ENCODE assay signal across 1 cellular context in the genomic region with DNA sequence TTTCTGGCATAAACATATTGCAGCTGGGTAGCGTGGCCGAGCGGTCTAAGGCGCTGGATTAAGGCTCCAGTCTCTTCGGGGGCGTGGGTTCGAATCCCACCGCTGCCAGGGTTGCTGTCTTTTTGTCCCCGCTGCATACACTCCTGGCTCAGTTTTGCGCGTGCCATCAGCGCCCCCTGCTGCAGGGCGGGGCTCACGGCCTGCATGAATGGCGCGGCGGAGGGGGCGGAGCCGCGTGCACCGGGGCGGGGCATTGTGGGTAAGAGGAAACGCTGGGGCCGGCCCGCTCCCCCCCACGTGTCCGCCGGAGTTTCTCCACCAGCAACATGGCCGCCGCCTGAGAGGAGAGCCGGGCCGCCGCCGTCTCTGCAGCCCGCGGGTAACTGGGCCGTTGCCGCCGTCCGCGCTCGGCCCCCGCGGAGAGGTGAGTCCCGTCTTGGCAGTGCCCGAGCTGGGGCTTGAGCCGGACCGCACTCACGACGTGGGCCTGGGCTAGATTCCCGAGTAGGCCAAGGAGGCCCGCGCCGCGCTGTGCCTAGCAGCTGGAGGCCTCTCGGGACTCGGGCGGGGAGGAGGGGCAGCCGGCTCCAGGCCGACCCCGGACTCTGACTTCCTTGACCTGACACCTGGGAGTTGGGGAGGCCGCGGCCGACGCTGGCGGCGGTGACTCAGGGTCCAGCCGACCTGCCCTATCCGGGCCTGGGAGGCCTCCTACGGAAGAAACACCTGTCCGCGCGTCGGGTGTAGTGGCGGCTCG.
A peak's percentile ranks its signal among the peaks of the same experiment; 100 is the strongest.
TF ChIP-seq lines count a peak whose summit lies in the region.

A gene with protein sequence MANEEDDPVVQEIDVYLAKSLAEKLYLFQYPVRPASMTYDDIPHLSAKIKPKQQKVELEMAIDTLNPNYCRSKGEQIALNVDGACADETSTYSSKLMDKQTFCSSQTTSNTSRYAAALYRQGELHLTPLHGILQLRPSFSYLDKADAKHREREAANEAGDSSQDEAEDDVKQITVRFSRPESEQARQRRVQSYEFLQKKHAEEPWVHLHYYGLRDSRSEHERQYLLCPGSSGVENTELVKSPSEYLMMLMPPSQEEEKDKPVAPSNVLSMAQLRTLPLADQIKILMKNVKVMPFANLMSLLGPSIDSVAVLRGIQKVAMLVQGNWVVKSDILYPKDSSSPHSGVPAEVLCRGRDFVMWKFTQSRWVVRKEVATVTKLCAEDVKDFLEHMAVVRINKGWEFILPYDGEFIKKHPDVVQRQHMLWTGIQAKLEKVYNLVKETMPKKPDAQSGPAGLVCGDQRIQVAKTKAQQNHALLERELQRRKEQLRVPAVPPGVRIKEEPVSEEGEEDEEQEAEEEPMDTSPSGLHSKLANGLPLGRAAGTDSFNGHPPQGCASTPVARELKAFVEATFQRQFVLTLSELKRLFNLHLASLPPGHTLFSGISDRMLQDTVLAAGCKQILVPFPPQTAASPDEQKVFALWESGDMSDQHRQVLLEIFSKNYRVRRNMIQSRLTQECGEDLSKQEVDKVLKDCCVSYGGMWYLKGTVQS (plus strand): TSS at position 296 of the 757 bp plus-strand sequence. CDS start 5,560 bp downstream, outside the sequence.

TF ChIP-seq in HepG2, 621 proteins besides CTCF, POLR2A, EP300 and RAD21 (continued from another document and continues in another):
- TF ChIP-seq, protein P1, sequence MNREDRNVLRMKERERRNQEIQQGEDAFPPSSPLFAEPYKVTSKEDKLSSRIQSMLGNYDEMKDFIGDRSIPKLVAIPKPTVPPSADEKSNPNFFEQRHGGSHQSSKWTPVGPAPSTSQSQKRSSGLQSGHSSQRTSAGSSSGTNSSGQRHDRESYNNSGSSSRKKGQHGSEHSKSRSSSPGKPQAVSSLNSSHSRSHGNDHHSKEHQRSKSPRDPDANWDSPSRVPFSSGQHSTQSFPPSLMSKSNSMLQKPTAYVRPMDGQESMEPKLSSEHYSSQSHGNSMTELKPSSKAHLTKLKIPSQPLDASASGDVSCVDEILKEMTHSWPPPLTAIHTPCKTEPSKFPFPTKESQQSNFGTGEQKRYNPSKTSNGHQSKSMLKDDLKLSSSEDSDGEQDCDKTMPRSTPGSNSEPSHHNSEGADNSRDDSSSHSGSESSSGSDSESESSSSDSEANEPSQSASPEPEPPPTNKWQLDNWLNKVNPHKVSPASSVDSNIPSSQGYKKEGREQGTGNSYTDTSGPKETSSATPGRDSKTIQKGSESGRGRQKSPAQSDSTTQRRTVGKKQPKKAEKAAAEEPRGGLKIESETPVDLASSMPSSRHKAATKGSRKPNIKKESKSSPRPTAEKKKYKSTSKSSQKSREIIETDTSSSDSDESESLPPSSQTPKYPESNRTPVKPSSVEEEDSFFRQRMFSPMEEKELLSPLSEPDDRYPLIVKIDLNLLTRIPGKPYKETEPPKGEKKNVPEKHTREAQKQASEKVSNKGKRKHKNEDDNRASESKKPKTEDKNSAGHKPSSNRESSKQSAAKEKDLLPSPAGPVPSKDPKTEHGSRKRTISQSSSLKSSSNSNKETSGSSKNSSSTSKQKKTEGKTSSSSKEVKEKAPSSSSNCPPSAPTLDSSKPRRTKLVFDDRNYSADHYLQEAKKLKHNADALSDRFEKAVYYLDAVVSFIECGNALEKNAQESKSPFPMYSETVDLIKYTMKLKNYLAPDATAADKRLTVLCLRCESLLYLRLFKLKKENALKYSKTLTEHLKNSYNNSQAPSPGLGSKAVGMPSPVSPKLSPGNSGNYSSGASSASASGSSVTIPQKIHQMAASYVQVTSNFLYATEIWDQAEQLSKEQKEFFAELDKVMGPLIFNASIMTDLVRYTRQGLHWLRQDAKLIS (CRISPR knock-in tag; IDR thresholded peaks at IDR 0.05) = no peak
- TF ChIP-seq SALL1 (CRISPR knock-in tag; IDR thresholded peaks at IDR 0.05) (peak; percentile 99), DR1 (CRISPR knock-in tag; IDR thresholded peaks at IDR 0.05) (peak; percentile 95; the same call in 1 of the 2 replicates), RFX1 (IDR thresholded peaks at IDR 0.05) (no peak; the same call in 1 of the 2 replicates), ZNF570 (CRISPR knock-in tag; IDR thresholded peaks at IDR 0.05; ENCODE audit: borderline replicate concordance) (no peak; the same call in none of the 2 replicates), ZNF10 (CRISPR knock-in tag; IDR thresholded peaks at IDR 0.05; ENCODE audit: borderline replicate concordance, low read depth) (no peak), ZNF17 (CRISPR knock-in tag; IDR thresholded peaks at IDR 0.05) (no peak), ARID4A (CRISPR knock-in tag; IDR thresholded peaks at IDR 0.05; ENCODE audit: borderline replicate concordance) (peak; percentile 100), ZBTB46 (CRISPR knock-in tag; IDR thresholded peaks at IDR 0.05; ENCODE audit: borderline replicate concordance) (peak; percentile 99; the same call in 1 of the 2 replicates), ZNF615 (CRISPR knock-in tag; IDR thresholded peaks at IDR 0.05; ENCODE audit: borderline replicate concordance) (peak; percentile 69), ZNF33B (CRISPR knock-in tag; IDR thresholded peaks at IDR 0.05) (peak; percentile 100), ZBTB7A (CRISPR knock-in tag; IDR thresholded peaks at IDR 0.05) (peak; percentile 83), ZBTB7B (CRISPR knock-in tag; IDR thresholded peaks at IDR 0.05) (peak; percentile 99), YY1 (IDR thresholded peaks at IDR 0.05; ENCODE audit: insufficient read depth, insufficient replicate concordance, low read depth, low read length) (peak; percentile 99), SRSF9 (IDR thresholded peaks at IDR 0.05; ENCODE audit: borderline replicate concordance, insufficient read depth, low read depth, low read length, poor library complexity, severe bottlenecking) (no peak), NR2C2 (CRISPR knock-in tag; IDR thresholded peaks at IDR 0.05; ENCODE audit: borderline replicate concordance) (peak; percentile 84), ZNF34 (CRISPR knock-in tag; IDR thresholded peaks at IDR 0.05; ENCODE audit: borderline replicate concordance) (peak; percentile 41; the same call in 1 of the 2 replicates), ZNF678 (CRISPR knock-in tag; IDR thresholded peaks at IDR 0.05) (peak; percentile 93), ZNF501 (CRISPR knock-in tag; IDR thresholded peaks at IDR 0.05) (peak; percentile 100), ELF3 (CRISPR knock-in tag; IDR thresholded peaks at IDR 0.05) (peak; percentile 98), ZNF7 (CRISPR knock-in tag; IDR thresholded peaks at IDR 0.05) (peak; percentile 69), KDM2A (CRISPR knock-in tag; IDR thresholded peaks at IDR 0.05; ENCODE audit: borderline replicate concordance, low read depth) (peak; percentile 98), PITX1 (CRISPR knock-in tag; IDR thresholded peaks at IDR 0.05) (peak; percentile 99), NFKB2 (CRISPR knock-in tag; IDR thresholded peaks at IDR 0.05; ENCODE audit: borderline replicate concordance) (peak; percentile 98; the same call in 1 of the 2 replicates), PAX8 (CRISPR knock-in tag; IDR thresholded peaks at IDR 0.05; ENCODE audit: borderline replicate concordance) (peak; percentile 96), ZBTB40 (IDR thresholded peaks at IDR 0.05) (peak; percentile 29; the same call in 1 of the 2 replicates), ZBTB40 (CRISPR knock-in tag; IDR thresholded peaks at IDR 0.05) (peak; percentile 96)
- TF ChIP-seq, protein P2, sequence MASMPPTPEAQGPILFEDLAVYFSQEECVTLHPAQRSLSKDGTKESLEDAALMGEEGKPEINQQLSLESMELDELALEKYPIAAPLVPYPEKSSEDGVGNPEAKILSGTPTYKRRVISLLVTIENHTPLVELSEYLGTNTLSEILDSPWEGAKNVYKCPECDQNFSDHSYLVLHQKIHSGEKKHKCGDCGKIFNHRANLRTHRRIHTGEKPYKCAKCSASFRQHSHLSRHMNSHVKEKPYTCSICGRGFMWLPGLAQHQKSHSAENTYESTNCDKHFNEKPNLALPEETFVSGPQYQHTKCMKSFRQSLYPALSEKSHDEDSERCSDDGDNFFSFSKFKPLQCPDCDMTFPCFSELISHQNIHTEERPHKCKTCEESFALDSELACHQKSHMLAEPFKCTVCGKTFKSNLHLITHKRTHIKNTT (CRISPR knock-in tag; IDR thresholded peaks at IDR 0.05) = peak; percentile 100
